8 cellular contexts compared by ENCODE assay signal in genomic region chr17:81976332-81977210, GRCh38. TPM values are rescaled to one million over a fixed set of nuclear protein-coding genes. Genes with fewer than 3 reads are reported as not detected.
DNase-seq lines count a peak whose midpoint lies in the region; ATAC-seq and TF ChIP-seq lines count a peak whose summit lies in the region.

No MANE protein-coding gene starts in this region.

- peaks cover 0 to 5% of the 10 kb centered on the region in 2 donors for H3K4me1 ChIP-seq in uterus

- H3K27ac Mint-ChIP-seq in activated CD4-positive, alpha-beta T cell treated with anti-CD3 and anti-CD28 coated beads, Interleukin-2, amount 10 ng/mL, durations not matched to agents 7 days and 5 days: peak overlapping the region; percentile 97

- peak; percentile 71 for DNase-seq in Right ventricle myocardium inferior (ENCODE audit: missing footprints)
- DNase-seq in cardiac septum (ENCODE audit: low spot score): no peak
- peak; percentile 49 for DNase-seq in NB4 (ENCODE audit: low read depth)
- peak; percentile 26 for DNase-seq in activated CD4-positive, alpha-beta T cell treated with anti-CD3 and anti-CD28 coated beads, Interleukin-2, amount 10 ng/mL, durations not matched to agents 7 days and 5 days
- DNase-seq in erythroblast (lab: John Stamatoyannopoulos, UW): peak; percentile 41 to 56
- peak in 1 of 2 donors; percentile 38 for DNase-seq in uterus
- no peak for DNase-seq in HCEC 1CT

- no peaks in the 10 kb centered on the region for H3K9me3 ChIP-seq in neural cell (ENCODE audit: low read length)
- no peaks in the 10 kb centered on the region for H3K9me3 ChIP-seq in uterus

- H3F3A ChIP-seq in neural cell (ENCODE audit: insufficient read depth, low read length, poor library complexity, severe bottlenecking): no peaks in the 10 kb centered on the region

- H4K20me1 ChIP-seq in neural cell (ENCODE audit: insufficient read depth): no peaks in the 10 kb centered on the region

- H2AFZ ChIP-seq in neural cell (ENCODE audit: low read depth, low read length): peak overlapping the region; percentile 76

- TF ChIP-seq RAD21 in neural cell (conservative IDR thresholded peaks at IDR 0.05): no peak

- H3K79me2 ChIP-seq in neural cell (replicated peaks; ENCODE audit: insufficient read depth, low read length): no peaks in the 10 kb centered on the region

- TF ChIP-seq POLR2A in NB4 (IDR thresholded peaks at IDR 0.05; ENCODE audit: extremely low read depth, insufficient read length) (no peak), erythroblast (IDR thresholded peaks at IDR 0.05; ENCODE audit: low read length) (no peak), uterus (IDR thresholded peaks at IDR 0.05) (no peak)

- H3K27me3 Mint-ChIP-seq in activated CD4-positive, alpha-beta T cell treated with anti-CD3 and anti-CD28 coated beads, Interleukin-2, amount 10 ng/mL, durations not matched to agents 7 days and 5 days: peaks cover 2% of the 10 kb centered on the region

- TF ChIP-seq EP300 in neural cell (conservative IDR thresholded peaks at IDR 0.05; ENCODE audit: poor library complexity, severe bottlenecking): no peak

- peak overlapping the region; percentile 20 for H3K27ac ChIP-seq in neural cell (ENCODE audit: low read length)
- peak overlapping the region; percentile 87 to 90 for H3K27ac ChIP-seq in uterus

- intact Hi-C loops in Right ventricle myocardium inferior (cut with DNase I) (loop anchor here (5.0 kb wide), 1 partner anchor 36 kb away; no protein-coding TSS in a partner anchor), cardiac septum (cut with DNase I) (loop anchor here (5.0 kb wide), 1 partner anchor 46 kb away; the partner anchor contains the start of genes CENPX and LRRC45), uterus (cut with DNase I; ENCODE audit: low total_unique reads) (no loop called here)

- ATAC-seq in Right ventricle myocardium inferior: peak; percentile 14

- H3K27me3 ChIP-seq in neural cell (ENCODE audit: insufficient read depth, low read depth, low read length) (no peaks in the 10 kb centered on the region), uterus (no peaks in the 10 kb centered on the region)

- peaks cover 9% of the 10 kb centered on the region for H3K9me3 Mint-ChIP-seq in activated CD4-positive, alpha-beta T cell treated with anti-CD3 and anti-CD28 coated beads, Interleukin-2, amount 10 ng/mL, durations not matched to agents 7 days and 5 days

- peak overlapping the region; percentile 76 for H3K4me2 ChIP-seq in neural cell (ENCODE audit: low read length)

- H3K4me1 Mint-ChIP-seq in activated CD4-positive, alpha-beta T cell treated with anti-CD3 and anti-CD28 coated beads, Interleukin-2, amount 10 ng/mL, durations not matched to agents 7 days and 5 days: peaks cover 40% of the 10 kb centered on the region

- peak overlapping the region; percentile 83 for H3K9ac ChIP-seq in neural cell (ENCODE audit: low read length)

- TF ChIP-seq CTCF in NB4 (IDR thresholded peaks at IDR 0.05; ENCODE audit: low read depth, low read length) (no peak), neural cell (IDR thresholded peaks at IDR 0.05; ENCODE audit: poor library complexity, severe bottlenecking) (no peak), uterus (IDR thresholded peaks at IDR 0.05) (no peak)

- CTCF ChIA-PET in activated CD4-positive, alpha-beta T cell treated with anti-CD3 and anti-CD28 coated beads, Interleukin-2, amount 10 ng/mL, durations not matched to agents 7 days and 5 days (lab: Charles Lee): interaction anchor here (1.0 to 2.8 kb wide), 5 partner anchors 9 to 54 kb away, joined by 3 to 18 read pairs (median 6); no protein-coding TSS in a partner anchor

- H3K4me3 ChIP-seq in NB4 (ENCODE audit: low read depth, low read length) (peak overlapping the region; percentile 68), neural cell (ENCODE audit: low read length) (peak overlapping the region; percentile 79), uterus (peak overlapping the region; percentile 71 to 75)

- H3K4me3 Mint-ChIP-seq in activated CD4-positive, alpha-beta T cell treated with anti-CD3 and anti-CD28 coated beads, Interleukin-2, amount 10 ng/mL, durations not matched to agents 7 days and 5 days: peak overlapping the region; percentile 86

- H3K36me3 Mint-ChIP-seq in activated CD4-positive, alpha-beta T cell treated with anti-CD3 and anti-CD28 coated beads, Interleukin-2, amount 10 ng/mL, durations not matched to agents 7 days and 5 days (ENCODE audit: low read depth): peaks cover 17% of the 10 kb centered on the region

- no peaks in the 10 kb centered on the region for H3K9me2 ChIP-seq in neural cell (ENCODE audit: insufficient read depth, low read length)

- POLR2A ChIA-PET in activated CD4-positive, alpha-beta T cell treated with anti-CD3 and anti-CD28 coated beads, Interleukin-2, amount 10 ng/mL, durations not matched to agents 7 days and 5 days (lab: Charles Lee): no interaction called here

- H3K36me3 ChIP-seq in neural cell (ENCODE audit: insufficient read depth, low read length) (no peaks in the 10 kb centered on the region), uterus (no peaks in the 10 kb centered on the region)

TF ChIP-seq in neural cell, 6 proteins besides CTCF, POLR2A, EP300 and RAD21:
- no peak for TF ChIP-seq EZH2 (IDR thresholded peaks at IDR 0.05; ENCODE audit: borderline replicate concordance, insufficient read depth, low read length, poor library complexity, severe bottlenecking)
- TF ChIP-seq POLR2AphosphoS5 (IDR thresholded peaks at IDR 0.05): no peak
- TF ChIP-seq TAF1 (IDR thresholded peaks at IDR 0.05; ENCODE audit: low read depth): no peak
- TF ChIP-seq REST (IDR thresholded peaks at IDR 0.05; ENCODE audit: borderline replicate concordance): no peak
- no peak for TF ChIP-seq MXI1 (conservative IDR thresholded peaks at IDR 0.05; ENCODE audit: poor library complexity, severe bottlenecking)
- TF ChIP-seq SMC3 (conservative IDR thresholded peaks at IDR 0.05; ENCODE audit: poor library complexity): no peak

RNA-seq across cellular contexts. Expression of gene ASPSCR1, which starts 0.9 kb away (rescaled TPM):
- total RNA-seq in Right ventricle myocardium inferior: 25.5 TPM
- total RNA-seq in cardiac septum: 25.5 TPM
- total RNA-seq in activated CD4-positive, alpha-beta T cell treated with anti-CD3 and anti-CD28 coated beads, Interleukin-2, amount 10 ng/mL, durations not matched to agents 7 days and 5 days: 10 to 100 TPM; 34.0 to 37.6 TPM
- polyA plus RNA-seq in neural cell: 28.0 and 58.1 TPM in 2 replicates
- 15.7 and 26.8 TPM in 2 replicates for polyA minus RNA-seq in neural cell
- total RNA-seq in uterus: 10 to 100 TPM in 2 of 4 donors, 1 to 10 TPM in 2; 3.5 to 34.2 (median 13.6) TPM

RNA-seq across cellular contexts. Expression of gene NOTUM, which starts 15.6 kb away (rescaled TPM):
- 0.89 TPM for total RNA-seq in Right ventricle myocardium inferior
- 0.38 TPM for total RNA-seq in cardiac septum
- under 1 TPM; 0.23 to 0.55 TPM for total RNA-seq in activated CD4-positive, alpha-beta T cell treated with anti-CD3 and anti-CD28 coated beads, Interleukin-2, amount 10 ng/mL, durations not matched to agents 7 days and 5 days
- polyA plus RNA-seq in neural cell: 0.12 TPM in 1 of 2 replicates, not detected in the other
- polyA minus RNA-seq in neural cell: not detected in 2 replicates
- total RNA-seq in uterus: 1 to 10 TPM in 1 of 4 donors, not detected in 3; 5.0 TPM

RNA-seq across cellular contexts. Expression of gene MYADML2, which starts 29.5 kb away (rescaled TPM):
- total RNA-seq in Right ventricle myocardium inferior (3.7 TPM), cardiac septum (4.4 TPM), uterus (not detected)
- not detected for total RNA-seq in activated CD4-positive, alpha-beta T cell treated with anti-CD3 and anti-CD28 coated beads, Interleukin-2, amount 10 ng/mL, durations not matched to agents 7 days and 5 days
- 1.1 and 1.2 TPM in 2 replicates for polyA plus RNA-seq in neural cell
- polyA minus RNA-seq in neural cell: 0.81 and 1.5 TPM in 2 replicates

RNA-seq across cellular contexts. Expression of gene PYCR1, which starts 39.5 kb away (rescaled TPM):
- total RNA-seq in Right ventricle myocardium inferior (6.2 TPM), cardiac septum (7.8 TPM), uterus (10 to 100 TPM in 2 of 4 donors, 1 to 10 TPM in 2; 4.2 to 81.5 (median 8.1) TPM)
- 10 to 100 TPM; 22.8 to 26.9 TPM for total RNA-seq in activated CD4-positive, alpha-beta T cell treated with anti-CD3 and anti-CD28 coated beads, Interleukin-2, amount 10 ng/mL, durations not matched to agents 7 days and 5 days
- 41.7 and 61.0 TPM in 2 replicates for polyA plus RNA-seq in neural cell
- polyA minus RNA-seq in neural cell: 18.9 and 23.1 TPM in 2 replicates

RNA-seq across cellular contexts. Expression of gene CENPX, which starts 46.1 kb away (rescaled TPM):
- total RNA-seq in Right ventricle myocardium inferior (30.5 TPM), cardiac septum (22.8 TPM), uterus (100 to 1,000 TPM in 1 of 4 donors, 10 to 100 TPM in 3; 26.7 to 212 (median 49.8) TPM)
- total RNA-seq in activated CD4-positive, alpha-beta T cell treated with anti-CD3 and anti-CD28 coated beads, Interleukin-2, amount 10 ng/mL, durations not matched to agents 7 days and 5 days: 10 to 100 TPM; 57.3 to 73.0 TPM
- polyA plus RNA-seq in neural cell: 188 and 205 TPM in 2 replicates
- 23.7 and 33.4 TPM in 2 replicates for polyA minus RNA-seq in neural cell

Comparison
In these comparisons a context has a peak if more than half of its experiments do, and no peak if none do; other contexts are left out.
1. DNase-seq: peak in Right ventricle myocardium inferior (single experiment), NB4 (single experiment), activated CD4-positive, alpha-beta T cell treated with anti-CD3 and anti-CD28 coated beads, Interleukin-2, amount 10 ng/mL, durations not matched to agents 7 days and 5 days (single experiment) and erythroblast (2 of 2); none in cardiac septum (single experiment) and HCEC 1CT (single experiment).
2. Peak in every context shown above with its lines, with median percentiles within 50 percentile points of each other: H3K4me3 ChIP-seq.